Comparison of ENCODE assay signal across 1 cellular context in genomic region chr1:21255284-21255942, GRCh38.
TF ChIP-seq lines count a peak whose summit lies in the region.

No MANE protein-coding gene starts in this region.

TF ChIP-seq in HepG2, 621 proteins besides CTCF, POLR2A, EP300 and RAD21 (continued from another document and continues in another):
- TF ChIP-seq NFAT5 (CRISPR knock-in tag; IDR thresholded peaks at IDR 0.05) = no peak
- peak; percentile 28; the same call in 1 of the 2 replicates for TF ChIP-seq CCDC6 (CRISPR knock-in tag; IDR thresholded peaks at IDR 0.05)
- no peak for TF ChIP-seq HMGXB4 (CRISPR knock-in tag; IDR thresholded peaks at IDR 0.05; ENCODE audit: borderline replicate concordance in 1 of 2, low read depth in 1 of 2)
- no peak for TF ChIP-seq ZNF430 (CRISPR knock-in tag; IDR thresholded peaks at IDR 0.05)
- no peak for TF ChIP-seq ZNF691 (CRISPR knock-in tag; IDR thresholded peaks at IDR 0.05; ENCODE audit: borderline replicate concordance, low read depth)
- no peak for TF ChIP-seq ZNF781 (CRISPR knock-in tag; IDR thresholded peaks at IDR 0.05; ENCODE audit: borderline replicate concordance, not compliant biosample characterization)
- TF ChIP-seq FLYWCH1 (CRISPR knock-in tag; IDR thresholded peaks at IDR 0.05) = no peak
- TF ChIP-seq NFKBIZ (CRISPR knock-in tag; IDR thresholded peaks at IDR 0.05) = no peak
- no peak for TF ChIP-seq PBX3 (CRISPR knock-in tag; IDR thresholded peaks at IDR 0.05; ENCODE audit: borderline replicate concordance)
- no peak for TF ChIP-seq ZNF720 (CRISPR knock-in tag; IDR thresholded peaks at IDR 0.05)
- TF ChIP-seq E2F1 (CRISPR knock-in tag; IDR thresholded peaks at IDR 0.05) = no peak
- no peak for TF ChIP-seq KLF6 (CRISPR knock-in tag; IDR thresholded peaks at IDR 0.05)
- TF ChIP-seq ZNF180 (CRISPR knock-in tag; IDR thresholded peaks at IDR 0.05; ENCODE audit: borderline replicate concordance, low read depth) = no peak
- TF ChIP-seq ZSCAN29 (CRISPR knock-in tag; conservative IDR thresholded peaks at IDR 0.05) = no peak
- TF ChIP-seq MED8 (CRISPR knock-in tag; IDR thresholded peaks at IDR 0.05; ENCODE audit: insufficient replicate concordance) = no peak
- TF ChIP-seq ZNF335 (CRISPR knock-in tag; IDR thresholded peaks at IDR 0.05) = no peak
- TF ChIP-seq CBX1 (IDR thresholded peaks at IDR 0.05; ENCODE audit: low read depth) = no peak
- 0 out of 2 replicates have a peak, but pooled peaks have one; percentile 56 for TF ChIP-seq BORCS8-MEF2B (CRISPR knock-in tag; IDR thresholded peaks at IDR 0.05)
- TF ChIP-seq SMAD1 (CRISPR knock-in tag; IDR thresholded peaks at IDR 0.05; ENCODE audit: borderline replicate concordance, low read depth) = no peak
- TF ChIP-seq MYPOP (CRISPR knock-in tag; IDR thresholded peaks at IDR 0.05) = no peak
- TF ChIP-seq PITX1 (CRISPR knock-in tag; IDR thresholded peaks at IDR 0.05) = no peak
- TF ChIP-seq ZNF230 (CRISPR knock-in tag; IDR thresholded peaks at IDR 0.05) = no peak
- no peak for TF ChIP-seq TIGD3 (CRISPR knock-in tag; IDR thresholded peaks at IDR 0.05; ENCODE audit: borderline replicate concordance)
- no peak for TF ChIP-seq ZNF605 (CRISPR knock-in tag; IDR thresholded peaks at IDR 0.05)
- peak; percentile 44; the same call in 1 of the 2 replicates for TF ChIP-seq FOXA3 (CRISPR knock-in tag; IDR thresholded peaks at IDR 0.05)
- peak; percentile 59; the same call in 1 of the 2 replicates for TF ChIP-seq KDM2A (CRISPR knock-in tag; IDR thresholded peaks at IDR 0.05; ENCODE audit: borderline replicate concordance, low read depth)
- TF ChIP-seq ZNF280B (CRISPR knock-in tag; IDR thresholded peaks at IDR 0.05; ENCODE audit: borderline replicate concordance) = no peak
- TF ChIP-seq CAMTA2 (CRISPR knock-in tag; IDR thresholded peaks at IDR 0.05; ENCODE audit: borderline replicate concordance) = no peak
- TF ChIP-seq YY1 (IDR thresholded peaks at IDR 0.05; ENCODE audit: insufficient read depth, insufficient replicate concordance, low read depth, low read length) = peak; percentile 47
- no peak for TF ChIP-seq TBP (CRISPR knock-in tag; IDR thresholded peaks at IDR 0.05)
- TF ChIP-seq ZNF546 (CRISPR knock-in tag; conservative IDR thresholded peaks at IDR 0.05) = no peak
- no peak for TF ChIP-seq ZBTB7A (CRISPR knock-in tag; IDR thresholded peaks at IDR 0.05)
- no peak for TF ChIP-seq ZNF235 (CRISPR knock-in tag; IDR thresholded peaks at IDR 0.05; ENCODE audit: borderline replicate concordance)
- TF ChIP-seq GLI4 (CRISPR knock-in tag; IDR thresholded peaks at IDR 0.05; ENCODE audit: borderline replicate concordance) = no peak
- no peak for TF ChIP-seq PBX2 (CRISPR knock-in tag; IDR thresholded peaks at IDR 0.05)
- TF ChIP-seq ZNF574 (CRISPR knock-in tag; IDR thresholded peaks at IDR 0.05) = peak; percentile 41; the same call in 1 of the 2 replicates
- no peak for TF ChIP-seq MEIS2 (CRISPR knock-in tag; IDR thresholded peaks at IDR 0.05)
- TF ChIP-seq SP5 (CRISPR knock-in tag; IDR thresholded peaks at IDR 0.05; ENCODE audit: borderline replicate concordance, low read depth) = no peak
- no peak for TF ChIP-seq ZNF274 (CRISPR knock-in tag; IDR thresholded peaks at IDR 0.05)
- TF ChIP-seq MNT (IDR thresholded peaks at IDR 0.05) = no peak
- no peak for TF ChIP-seq TAF15 (IDR thresholded peaks at IDR 0.05; ENCODE audit: low read depth, low read length, poor library complexity, severe bottlenecking)
- TF ChIP-seq ZNF101 (CRISPR knock-in tag; IDR thresholded peaks at IDR 0.05; ENCODE audit: borderline replicate concordance, low read depth) = no peak
- TF ChIP-seq ZNF317 (CRISPR knock-in tag; IDR thresholded peaks at IDR 0.05) = no peak
- no peak for TF ChIP-seq MIXL1 (CRISPR knock-in tag; IDR thresholded peaks at IDR 0.05)
